In the genomic region with DNA sequence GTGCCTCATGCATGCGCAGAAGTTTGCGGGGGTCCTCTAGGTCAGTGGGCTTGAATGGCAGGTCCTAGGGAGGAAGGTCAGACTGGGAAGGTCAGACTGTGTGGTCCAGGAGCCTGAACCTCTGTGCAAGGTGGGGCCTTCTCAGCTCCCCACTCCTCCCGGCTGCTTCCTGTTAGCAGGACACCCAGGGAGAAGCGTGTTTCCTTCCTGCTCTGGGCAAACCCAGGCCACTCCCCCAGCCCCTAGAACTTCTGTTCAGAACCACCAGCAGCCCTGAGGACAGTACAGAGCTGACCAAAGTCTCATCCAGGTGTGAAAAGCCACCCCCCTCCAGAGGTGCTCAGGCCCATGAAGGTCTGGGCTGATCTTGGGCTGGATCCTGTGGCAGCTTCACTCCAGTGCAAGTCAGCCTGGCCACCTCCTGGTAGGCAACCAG, we compare ENCODE assay signal across 19 cellular contexts. TPM values are rescaled to one million over a fixed set of nuclear protein-coding genes. Genes with fewer than 3 reads are reported as not detected.
DNase-seq lines count a peak whose midpoint lies in the region; TF ChIP-seq lines count a peak whose summit lies in the region.
"Had no signal": no experiment of that assay in that cellular context is flagged by ENCODE, and none has a peak within 500 bp of the region (broad histone marks: within the 10 kb centered on the region; RNA-seq: fewer than 3 reads in every experiment).

No MANE protein-coding gene starts in this region.

- H3K9ac ChIP-seq in BLaER1 treated with 17β-estradiol and CSF1 and Interleukin-3, amounts not matched to agents 10 nM and 100 nM = peak overlapping the region in 6 of 11 experiments; percentile 4 to 46 (median 12); a peak in 5 of 22 replicates

- intact Hi-C loops in posterior cingulate gyrus (cut with DNase I) = loop anchor here (5.0 kb wide), 1 partner anchor 83 kb away; no protein-coding TSS in a partner anchor

- TF ChIP-seq CTCF in brain microvascular endothelial cell (IDR thresholded peaks at IDR 0.05; ENCODE audit: low read depth, low read length, missing control alignments) = peak; percentile 9

- H3K4me3 ChIP-seq in BLaER1 treated with 17β-estradiol and CSF1 and Interleukin-3, amounts not matched to agents 10 nM and 100 nM = no peak overlapping the region
- H3K4me3 ChIP-seq in brain microvascular endothelial cell (ENCODE audit: low read depth, low read length) = no peak overlapping the region
- H3K4me3 ChIP-seq: PC-9, SJSA1 had no signal

- H3K9me3 ChIP-seq in BLaER1 treated with 17β-estradiol and CSF1 and Interleukin-3, amounts not matched to agents 10 nM and 100 nM (replicated peaks in 1 of 11) = no peaks in the 10 kb centered on the region
- H3K9me3 ChIP-seq: SJSA1 had no signal

- H4K20me1 ChIP-seq in BLaER1 treated with 17β-estradiol and CSF1 and Interleukin-3, amounts not matched to agents 10 nM and 100 nM = peaks cover 0 to 100% (median 99%) of the 10 kb centered on the region in 11 experiments; a peak in 20 of 22 replicates

- H3K4me1 ChIP-seq in BLaER1 treated with 17β-estradiol and CSF1 and Interleukin-3, amounts not matched to agents 10 nM and 100 nM = peaks cover 45 to 58% (median 54%) of the 10 kb centered on the region in 10 experiments

- H3K4me2 ChIP-seq in BLaER1 treated with 17β-estradiol and CSF1 and Interleukin-3, amounts not matched to agents 10 nM and 100 nM = peak overlapping the region; percentile 50 to 83 (median 73)
- H3K4me2 ChIP-seq: PC-9 had no signal

- in situ Hi-C loops in brain microvascular endothelial cell (cut with HindIII; ENCODE audit: low pct_ligation_motif_present, low sequenced_read_pairs) = no loop called here

- peak overlapping the region in 2 of 11 experiments; percentile 18 to 22; a peak in 4 of 22 replicates for H3K27ac ChIP-seq in BLaER1 treated with 17β-estradiol and CSF1 and Interleukin-3, amounts not matched to agents 10 nM and 100 nM
- H3K27ac ChIP-seq in brain microvascular endothelial cell = no peak overlapping the region
- H3K27ac ChIP-seq: PC-9, SJSA1 had no signal

- no peaks in the 10 kb centered on the region for H3K27me3 ChIP-seq in BLaER1 treated with 17β-estradiol and CSF1 and Interleukin-3, amounts not matched to agents 10 nM and 100 nM
- no peaks in the 10 kb centered on the region for H3K27me3 ChIP-seq in brain microvascular endothelial cell (replicated peaks)
- H3K27me3 ChIP-seq: SJSA1 had no signal

- peak; percentile 11 for DNase-seq in GF-D8 (lab: John Stamatoyannopoulos, UW)
- DNase-seq in brain microvascular endothelial cell = no peak
- DNase-seq in mesenteric fat pad (ENCODE audit: low spot score) = peak; percentile 65
- no peak for DNase-seq in posterior cingulate gyrus
- no peak for DNase-seq in NCI-H1436 treated with DMSO at 0.1 percent for 48 hours (lab: John Stamatoyannopoulos, UW)
- DNase-seq in inferior parietal cortex (ENCODE audit: extremely low spot score) = no peak
- no peak for DNase-seq in activated effector memory CD4-positive, alpha-beta T cell treated with anti-CD3 and anti-CD28 coated beads, Interleukin-2, amount 50 U/mL, for 16 hours
- DNase-seq: CD8-positive, alpha-beta memory T cell; DMS79 treated with DMSO at 0.1 percent for 48 hours; HCEC 1CT; KG1; NCI-H1436; NCI-H2029 treated with DMSO at 0.1 percent for 48 hours; NCI-H2171 treated with DMSO at 0.1 percent for 48 hours; NCI-H446 treated with DMSO at 0.1 percent for 48 hours; NCI-H748 treated with DMSO at 0.1 percent for 48 hours; PC-9 had no signal

- H3K36me3 ChIP-seq in BLaER1 treated with 17β-estradiol and CSF1 and Interleukin-3, amounts not matched to agents 10 nM and 100 nM = peaks cover 0 to 96% (median 44%) of the 10 kb centered on the region in 11 experiments; a peak in 18 of 22 replicates
- H3K36me3 ChIP-seq in brain microvascular endothelial cell (replicated peaks) = no peaks in the 10 kb centered on the region
- H3K36me3 ChIP-seq: SJSA1 had no signal

RNA-seq across cellular contexts. Expression of gene NAV1, which starts 29.9 kb away (rescaled TPM):
- 133 TPM for total RNA-seq in mesenteric fat pad

Comparison
In these comparisons a context has a peak if more than half of its experiments do, and no peak if none do; other contexts are left out.
1. DNase-seq: peak in GF-D8 (single experiment) and mesenteric fat pad (single experiment); none in brain microvascular endothelial cell (single experiment), posterior cingulate gyrus (0 of 10), NCI-H1436 treated with DMSO at 0.1 percent for 48 hours (single experiment), inferior parietal cortex (single experiment) and activated effector memory CD4-positive, alpha-beta T cell treated with anti-CD3 and anti-CD28 coated beads, Interleukin-2, amount 50 U/mL, for 16 hours (single experiment).